In genomic region chr7:130009848-130010688, GRCh38 we compare ENCODE assay signal across 9 cellular contexts. TPM values are rescaled to one million over a fixed set of nuclear protein-coding genes. Genes with fewer than 3 reads are reported as not detected.
DNase-seq lines count a peak whose midpoint lies in the region; ATAC-seq, FAIRE-seq and TF ChIP-seq lines count a peak whose summit lies in the region.
"Had no signal": no experiment of that assay in that cellular context is flagged by ENCODE, and none has a peak within 500 bp of the region (broad histone marks: within the 10 kb centered on the region; RNA-seq: fewer than 3 reads in every experiment).

No MANE protein-coding gene starts in this region.

- peak overlapping the region in 1 of 2 donors; percentile 28 for H3K27ac ChIP-seq in kidney (ENCODE audit: low read depth in 2 of 2, low read length in 2 of 2)
- H3K27ac ChIP-seq in aorta (ENCODE audit: low read depth in 1 of 2, low read length in 2 of 2), result peak overlapping the region in 1 of 2 donors; percentile 47
- peak overlapping the region in 1 of 2 donors; percentile 11 for H3K27ac ChIP-seq in testis
- H3K27ac ChIP-seq: SK-N-MC had no signal

- H3K36me3 ChIP-seq in kidney (ENCODE audit: control insufficient read depth in 1 of 2, insufficient read depth in 2 of 2, low read length in 2 of 2) (no peaks in the 10 kb centered on the region), aorta (ENCODE audit: control insufficient read depth in 1 of 2, insufficient read depth in 2 of 2, low read length in 1 of 2) (no peaks in the 10 kb centered on the region), testis (ENCODE audit: low read depth, missing control alignments) (no peaks in the 10 kb centered on the region)

- H3K4me3 ChIP-seq in kidney (ENCODE audit: low read length in 2 of 2) (no peak overlapping the region), aorta (ENCODE audit: low read length in 2 of 2) (no peak overlapping the region), testis (no peak overlapping the region)
- H3K4me3 ChIP-seq: SK-N-MC had no signal

- H3K27me3 ChIP-seq in aorta (ENCODE audit: control insufficient read depth in 1 of 2, insufficient read depth in 2 of 2, low read length in 1 of 2) (no peaks in the 10 kb centered on the region), testis (no peaks in the 10 kb centered on the region)

- WGBS in aorta, 2 donors, result 77 to 79% methylated on average over 9 of the region's 9 CpGs
- 67 to 89% methylated on average over 8 to 9 of the region's 9 CpGs for WGBS in testis, 2 donors

- no peak for FAIRE-seq in kidney (lab: Jason Lieb, UNC)

- peaks cover 0 to 11% of the 10 kb centered on the region in 2 donors for H3K4me1 ChIP-seq in kidney (ENCODE audit: control insufficient read depth in 1 of 2, insufficient read depth in 1 of 2, low read depth in 1 of 2, low read length in 2 of 2)
- H3K4me1 ChIP-seq in aorta (ENCODE audit: control insufficient read depth in 1 of 2, insufficient read depth in 2 of 2, low read length in 2 of 2), result peaks cover 0 to 3% of the 10 kb centered on the region in 2 donors
- H3K4me1 ChIP-seq in testis, result peaks cover 8% of the 10 kb centered on the region

- no peak overlapping the region for H3K9ac ChIP-seq in kidney (ENCODE audit: low read length in 2 of 2)

- TF ChIP-seq POLR2A in testis (IDR thresholded peaks at IDR 0.05), result no peak

- DNase-seq in CMK (ENCODE audit: low read depth) (peak; percentile 55), HPDE6-E6E7 (ENCODE audit: extremely low spot score) (peak; percentile 78), kidney (peak; percentile 68), aorta (peak; percentile 57 to 80), testis (no peak), NCI-H82 (lab: John Stamatoyannopoulos, UW) (no peak)
- DNase-seq in activated naive CD4-positive, alpha-beta T cell treated with anti-CD3 and anti-CD28 coated beads, Interleukin-2, amount 50 U/mL, for 16 hours, result peak; percentile 23

- intact Hi-C loops in kidney (cut with DNase I) (loop anchor here (10.0 kb wide), 2 partner anchors 185 to 345 kb away; no protein-coding TSS in a partner anchor), aorta (cut with DNase I) (loop anchor here (1.0 to 10.0 kb wide), 6 partner anchors 57 to 645 kb away; partner anchors contain the start of gene UBE2H (in 2 of the 2)), testis (cut with DNase I; ENCODE audit: low total_unique reads) (loop anchor here (10.0 kb wide), 1 partner anchor 185 kb away; no protein-coding TSS in a partner anchor)

- peak; percentile 40 for ATAC-seq in GM19452 (IDR thresholded peaks at IDR 0.05; ENCODE audit: unreplicated experiment)
- ATAC-seq in aorta (ENCODE audit: low FRiP score), result peak; percentile 34

- TF ChIP-seq CTCF in kidney (IDR thresholded peaks at IDR 0.05; ENCODE audit: borderline replicate concordance, extremely low read depth, insufficient read depth) (no peak), testis (IDR thresholded peaks at IDR 0.05) (no peak)

- H3K9me3 ChIP-seq in kidney (ENCODE audit: control insufficient read depth in 1 of 2, low read length in 2 of 2) (no peaks in the 10 kb centered on the region), aorta (ENCODE audit: control insufficient read depth, low read length) (no peaks in the 10 kb centered on the region), testis (no peaks in the 10 kb centered on the region)

RNA-seq across cellular contexts. Expression of gene ZC3HC1, which starts 41.1 kb away (rescaled TPM):
- 17.9 TPM for total RNA-seq in kidney
- polyA plus RNA-seq in kidney (ENCODE audit: insufficient read depth, low read depth, low replicate concordance), result 21.3 TPM
- 10 to 100 TPM in 1 of 2 donors, 1 to 10 TPM in 1; 9.3 to 13.5 TPM for total RNA-seq in aorta
- polyA plus RNA-seq in aorta, result 10 to 100 TPM in 1 of 2 donors, 1 to 10 TPM in 1; 4.3 to 13.4 TPM
- 10 to 100 TPM; 22.3 to 30.2 TPM for total RNA-seq in testis
- polyA plus RNA-seq in testis (ENCODE audit: insufficient read depth, low read depth, low replicate concordance), result 40.2 TPM

RNA-seq across cellular contexts. Expression of gene UBE2H, which starts 57.3 kb away (rescaled TPM):
- total RNA-seq in kidney (107 TPM), aorta (100 to 1,000 TPM; 141 to 173 TPM), testis (100 to 1,000 TPM; 126 to 130 TPM)
- polyA plus RNA-seq in kidney (ENCODE audit: insufficient read depth, low read depth, low replicate concordance) (40.6 TPM), aorta (10 to 100 TPM; 52.3 to 57.9 TPM), testis (ENCODE audit: insufficient read depth, low read depth, low replicate concordance) (93.5 TPM)

Comparison
In these comparisons a context has a peak if more than half of its experiments do, and no peak if none do; other contexts are left out.
1. DNase-seq: peak in CMK (single experiment), HPDE6-E6E7 (single experiment), activated naive CD4-positive, alpha-beta T cell treated with anti-CD3 and anti-CD28 coated beads, Interleukin-2, amount 50 U/mL, for 16 hours (single experiment), kidney (single experiment) and aorta (2 of 2); none in testis (single experiment) and NCI-H82 (single experiment).